1 cellular context compared by ENCODE assay signal in the genomic region with DNA sequence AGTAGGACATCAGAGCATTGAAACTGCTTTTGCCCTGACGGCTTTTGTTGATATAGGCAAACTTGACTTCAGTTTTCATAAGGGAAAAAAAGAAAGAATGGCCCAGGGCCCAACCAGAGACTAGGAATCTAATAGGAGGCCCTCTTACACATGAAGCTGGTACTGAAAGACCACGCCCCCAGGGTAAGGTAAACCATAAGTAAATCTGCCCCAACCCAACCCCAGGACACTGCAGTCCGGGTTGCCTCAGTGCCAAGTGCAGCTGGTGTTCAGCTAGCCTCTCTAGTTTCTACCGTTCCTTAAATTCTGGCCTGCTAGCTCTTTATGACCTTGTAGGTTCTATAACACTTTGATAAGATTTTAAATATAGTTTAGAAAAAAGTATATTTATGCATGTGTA.
TF ChIP-seq lines count a peak whose summit lies in the region.

No MANE protein-coding gene starts in this region.

TF ChIP-seq in IMR-90, 13 proteins besides CTCF, POLR2A, EP300 and RAD21 (continued from another document):
- TF ChIP-seq, protein P1, sequence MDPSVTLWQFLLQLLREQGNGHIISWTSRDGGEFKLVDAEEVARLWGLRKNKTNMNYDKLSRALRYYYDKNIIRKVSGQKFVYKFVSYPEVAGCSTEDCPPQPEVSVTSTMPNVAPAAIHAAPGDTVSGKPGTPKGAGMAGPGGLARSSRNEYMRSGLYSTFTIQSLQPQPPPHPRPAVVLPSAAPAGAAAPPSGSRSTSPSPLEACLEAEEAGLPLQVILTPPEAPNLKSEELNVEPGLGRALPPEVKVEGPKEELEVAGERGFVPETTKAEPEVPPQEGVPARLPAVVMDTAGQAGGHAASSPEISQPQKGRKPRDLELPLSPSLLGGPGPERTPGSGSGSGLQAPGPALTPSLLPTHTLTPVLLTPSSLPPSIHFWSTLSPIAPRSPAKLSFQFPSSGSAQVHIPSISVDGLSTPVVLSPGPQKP (IDR thresholded peaks at IDR 0.05; ENCODE audit: borderline replicate concordance, low read depth, low read length): no peak
- TF ChIP-seq NFE2L2 (IDR thresholded peaks at IDR 0.05; ENCODE audit: low read depth, low read length) (no peak), MAZ (IDR thresholded peaks at IDR 0.05; ENCODE audit: borderline replicate concordance, low read depth, low read length) (no peak), RCOR1 (IDR thresholded peaks at IDR 0.05; ENCODE audit: insufficient replicate concordance, low read length) (no peak)
TF ChIP-seq in IMR-90: peak in this region for 0.
